ENCODE assay signal across 19 cellular contexts in genomic region chr1:44725309-44725698, GRCh38. TPM values are rescaled to one million over a fixed set of nuclear protein-coding genes. Genes with fewer than 3 reads are reported as not detected.
DNase-seq lines count a peak whose midpoint lies in the region; ATAC-seq and TF ChIP-seq lines count a peak whose summit lies in the region.
"Had no signal": no experiment of that assay in that cellular context is flagged by ENCODE, and none has a peak within 500 bp of the region (broad histone marks: within the 10 kb centered on the region; RNA-seq: fewer than 3 reads in every experiment).

No MANE protein-coding gene starts in this region.

- H3K9me3 Mint-ChIP-seq in activated naive CD4-positive, alpha-beta T cell treated with anti-CD3 and anti-CD28 coated beads for 36 hours, result no peaks in the 10 kb centered on the region
- no peaks in the 10 kb centered on the region for H3K9me3 Mint-ChIP-seq in central memory CD8-positive, alpha-beta T cell
- peaks cover 0 to 2% of the 10 kb centered on the region in 2 donors for H3K9me3 Mint-ChIP-seq in stimulated activated naive B cell treated with anti-CD40 and anti-IgM and Interleukin-4, amounts not matched to agents 10 μg/mL and 1 μg/mL and 100 μg/mL, for 72 hours

- H3K27ac ChIP-seq in left lung, result no peak overlapping the region
- H3K27ac ChIP-seq: body of pancreas, colonic mucosa, stomach, upper lobe of left lung had no signal

- peak overlapping the region; percentile 87 for H3K27ac Mint-ChIP-seq in activated naive CD4-positive, alpha-beta T cell treated with anti-CD3 and anti-CD28 coated beads for 36 hours
- no peak overlapping the region for H3K27ac Mint-ChIP-seq in central memory CD8-positive, alpha-beta T cell (ENCODE audit: low read depth)
- peak overlapping the region; percentile 70 for H3K27ac Mint-ChIP-seq in stimulated activated naive B cell treated with anti-CD40 and anti-IgM and Interleukin-4, amounts not matched to agents 10 μg/mL and 1 μg/mL and 100 μg/mL, for 72 hours

- intact Hi-C loops in activated naive CD4-positive, alpha-beta T cell treated with anti-CD3 and anti-CD28 coated beads for 36 hours (cut with micrococcal nuclease), result no loop called here
- intact Hi-C loops in left lung (cut with DNase I), result no loop called here

- H3K4me3 ChIP-seq in NB4 (ENCODE audit: low read depth, low read length), result peak overlapping the region; percentile 65
- H3K4me3 ChIP-seq in left lung, result no peak overlapping the region
- H3K4me3 ChIP-seq: body of pancreas, colonic mucosa, stomach, upper lobe of left lung had no signal

- TF ChIP-seq POLR2A in NB4 (IDR thresholded peaks at IDR 0.05; ENCODE audit: extremely low read depth, insufficient read length), result no peak

- H3K4me1 ChIP-seq in left lung, result peaks cover 0 to 43% of the 10 kb centered on the region in 2 donors
- H3K4me1 ChIP-seq: colonic mucosa had no signal

- H3K36me3 ChIP-seq in left lung, result no peaks in the 10 kb centered on the region
- H3K36me3 ChIP-seq: colonic mucosa, stomach, upper lobe of left lung had no signal

- no peak for DNase-seq in activated naive CD4-positive, alpha-beta T cell treated with anti-CD3 and anti-CD28 coated beads for 36 hours
- no peak for DNase-seq in activated naive CD4-positive, alpha-beta T cell treated with anti-CD3 and anti-CD28 coated beads, Interleukin-2, amount 50 U/mL, for 16 hours
- DNase-seq in NB4 (ENCODE audit: low read depth) (no peak), NCI-H524 treated with DMSO at 0.1 percent for 48 hours (lab: John Stamatoyannopoulos, UW) (no peak), left lung (no peak)
- DNase-seq in central memory CD8-positive, alpha-beta T cell (ENCODE audit: low spot score in 2 of 2), result no peak
- DNase-seq in stimulated activated naive B cell treated with anti-CD40 and anti-IgM and Interleukin-4, amounts not matched to agents 10 μg/mL and 1 μg/mL and 100 μg/mL, for 72 hours, result no peak
- no peak for DNase-seq in stimulated activated naive CD4-positive, alpha-beta T cell treated with Interleukin-2 at 50 U/mL for 16 hours (lab: John Stamatoyannopoulos, UW)
- DNase-seq: activated gamma-delta T cell treated with Interleukin-2 at 50 U/mL for 16 hours, body of pancreas, colonic mucosa, COR-L47, foreskin fibroblast, kidney glomerular epithelial cell, mesendoderm, NCI-H345, stomach had no signal

- H3K4me1 Mint-ChIP-seq in activated naive CD4-positive, alpha-beta T cell treated with anti-CD3 and anti-CD28 coated beads for 36 hours (ENCODE audit: low read depth), result peaks cover 70% of the 10 kb centered on the region
- peaks cover 53% of the 10 kb centered on the region for H3K4me1 Mint-ChIP-seq in central memory CD8-positive, alpha-beta T cell
- peaks cover 46 to 72% of the 10 kb centered on the region in 2 donors for H3K4me1 Mint-ChIP-seq in stimulated activated naive B cell treated with anti-CD40 and anti-IgM and Interleukin-4, amounts not matched to agents 10 μg/mL and 1 μg/mL and 100 μg/mL, for 72 hours

- H3K27me3 ChIP-seq in left lung, result peaks cover 0 to 8% of the 10 kb centered on the region in 2 donors
- H3K27me3 ChIP-seq: body of pancreas, colonic mucosa, upper lobe of left lung had no signal

- H3K9me3 ChIP-seq in left lung, result no peaks in the 10 kb centered on the region
- H3K9me3 ChIP-seq: body of pancreas, colonic mucosa, stomach, upper lobe of left lung had no signal

- no peak for ATAC-seq in central memory CD8-positive, alpha-beta T cell (replicated peaks; ENCODE audit: extremely low read depth, poor library complexity, severe bottlenecking)
- no peak for ATAC-seq in stimulated activated naive B cell treated with anti-CD40 and anti-IgM and Interleukin-4, amounts not matched to agents 10 μg/mL and 1 μg/mL and 100 μg/mL, for 72 hours (replicated peaks)
- no peak for ATAC-seq in left lung
- ATAC-seq: body of pancreas had no signal

- no peaks in the 10 kb centered on the region for H3K27me3 Mint-ChIP-seq in activated naive CD4-positive, alpha-beta T cell treated with anti-CD3 and anti-CD28 coated beads for 36 hours (ENCODE audit: low read depth)
- H3K27me3 Mint-ChIP-seq in central memory CD8-positive, alpha-beta T cell, result no peaks in the 10 kb centered on the region
- no peaks in the 10 kb centered on the region for H3K27me3 Mint-ChIP-seq in stimulated activated naive B cell treated with anti-CD40 and anti-IgM and Interleukin-4, amounts not matched to agents 10 μg/mL and 1 μg/mL and 100 μg/mL, for 72 hours

- CTCF ChIA-PET in activated naive CD4-positive, alpha-beta T cell treated with anti-CD3 and anti-CD28 coated beads for 36 hours (lab: Charles Lee), result interaction anchor here (0.7 to 1.8 kb wide), 2 partner anchors 10 to 153 kb away, joined by 4 to 5 read pairs; no protein-coding TSS in a partner anchor

- peak overlapping the region; percentile 75 for H3K4me3 Mint-ChIP-seq in activated naive CD4-positive, alpha-beta T cell treated with anti-CD3 and anti-CD28 coated beads for 36 hours
- peak overlapping the region; percentile 46 for H3K4me3 Mint-ChIP-seq in central memory CD8-positive, alpha-beta T cell
- no peak overlapping the region for H3K4me3 Mint-ChIP-seq in stimulated activated naive B cell treated with anti-CD40 and anti-IgM and Interleukin-4, amounts not matched to agents 10 μg/mL and 1 μg/mL and 100 μg/mL, for 72 hours

- TF ChIP-seq CTCF in NB4 (IDR thresholded peaks at IDR 0.05; ENCODE audit: low read depth, low read length) (no peak), left lung (IDR thresholded peaks at IDR 0.05) (no peak)

- H3K36me3 Mint-ChIP-seq in activated naive CD4-positive, alpha-beta T cell treated with anti-CD3 and anti-CD28 coated beads for 36 hours (ENCODE audit: low read depth), result peaks cover 11% of the 10 kb centered on the region
- peaks cover 18% of the 10 kb centered on the region for H3K36me3 Mint-ChIP-seq in central memory CD8-positive, alpha-beta T cell (ENCODE audit: insufficient read depth)
- peaks cover 2 to 10% of the 10 kb centered on the region in 2 donors for H3K36me3 Mint-ChIP-seq in stimulated activated naive B cell treated with anti-CD40 and anti-IgM and Interleukin-4, amounts not matched to agents 10 μg/mL and 1 μg/mL and 100 μg/mL, for 72 hours

RNA-seq across cellular contexts. Expression of gene RNU5D-1, which starts 5.7 kb away (rescaled TPM):
- total RNA-seq in activated naive CD4-positive, alpha-beta T cell treated with anti-CD3 and anti-CD28 coated beads for 36 hours, result not detected
- total RNA-seq in left lung, result not detected
- total RNA-seq: body of pancreas, colonic mucosa, MCF 10A, stomach, upper lobe of left lung had no signal

RNA-seq across cellular contexts. Expression of gene KIF2C, which starts 14.3 kb away (rescaled TPM):
- total RNA-seq in activated naive CD4-positive, alpha-beta T cell treated with anti-CD3 and anti-CD28 coated beads for 36 hours, result 100 to 1,000 TPM; 147 to 154 TPM
- 1 to 10 TPM; 3.3 to 7.3 TPM for total RNA-seq in left lung
- total RNA-seq: body of pancreas had no signal

RNA-seq across cellular contexts. Expression of gene RPS8, which starts 50.0 kb away (rescaled TPM):
- 1,000 to 10,000 TPM; 3,619 to 3,772 TPM for total RNA-seq in activated naive CD4-positive, alpha-beta T cell treated with anti-CD3 and anti-CD28 coated beads for 36 hours
- total RNA-seq in left lung, result 1,000 to 10,000 TPM; 1,533 to 1,553 TPM

RNA-seq across cellular contexts. Expression of gene ARMH1, which starts 50.8 kb away (rescaled TPM):
- total RNA-seq in activated naive CD4-positive, alpha-beta T cell treated with anti-CD3 and anti-CD28 coated beads for 36 hours, result 100 to 1,000 TPM; 143 to 155 TPM
- total RNA-seq in left lung, result 1 to 10 TPM; 4.0 to 6.4 TPM

RNA-seq across cellular contexts. Expression of gene TMEM53, which starts 51.0 kb away (rescaled TPM):
- total RNA-seq in activated naive CD4-positive, alpha-beta T cell treated with anti-CD3 and anti-CD28 coated beads for 36 hours, result 1 to 10 TPM; 4.5 to 4.9 TPM
- total RNA-seq in left lung, result 10 to 100 TPM; 17.1 to 18.8 TPM

Comparison
In these comparisons a context has a peak if more than half of its experiments do, and no peak if none do; other contexts are left out.
1. H3K4me3 Mint-ChIP-seq: peak in activated naive CD4-positive, alpha-beta T cell treated with anti-CD3 and anti-CD28 coated beads for 36 hours (single experiment) and central memory CD8-positive, alpha-beta T cell (single experiment); none in stimulated activated naive B cell treated with anti-CD40 and anti-IgM and Interleukin-4, amounts not matched to agents 10 μg/mL and 1 μg/mL and 100 μg/mL, for 72 hours (0 of 2).
2. RNA of gene KIF2C, which starts 14.3 kb away (total RNA-seq): 147 to 154 TPM in activated naive CD4-positive, alpha-beta T cell treated with anti-CD3 and anti-CD28 coated beads for 36 hours; 3.3 to 7.3 TPM in left lung; every median in the first group is over 10 times any median in the second.